In genomic region chr9:93680445-93681315, GRCh38 we compare ENCODE assay signal across 12 cellular contexts.
DNase-seq lines count a peak whose midpoint lies in the region; ATAC-seq, FAIRE-seq and TF ChIP-seq lines count a peak whose summit lies in the region.
"Had no signal": no experiment of that assay in that cellular context is flagged by ENCODE, and none has a peak within 500 bp of the region (broad histone marks: within the 10 kb centered on the region; RNA-seq: fewer than 3 reads in every experiment).

No MANE protein-coding gene starts in this region.

- H3K27me3 ChIP-seq in tibial artery (no peaks in the 10 kb centered on the region), PC-9 (ENCODE audit: insufficient read depth, low read depth) (0 out of 2 replicates have a peak, but pooled peaks cover 5% of the 10 kb centered on the region)
- H3K27me3 ChIP-seq: ascending aorta had no signal

- H4K20me1 ChIP-seq in PC-9 (ENCODE audit: insufficient read depth) = no peaks in the 10 kb centered on the region

- no peaks in the 10 kb centered on the region for H3K4me1 Mint-ChIP-seq in activated B cell treated with CpG ODN at 0.5 μM for 24 hours

- no peak overlapping the region for H2AFZ ChIP-seq in PC-9

- POLR2A ChIA-PET in activated B cell treated with CpG ODN at 0.5 μM for 24 hours (lab: Charles Lee) (interaction anchor here (0.5 kb wide), 1 partner anchor 924 kb away, joined by 3 read pairs; no protein-coding TSS in a partner anchor), PC-9 (lab: Charles Lee; ENCODE audit: unreplicated experiment) (no interaction called here)

- ATAC-seq in activated B cell treated with CpG ODN at 0.5 μM for 24 hours (ENCODE audit: low read depth) = no peak

- no peak overlapping the region for H3K4me2 ChIP-seq in PC-9

- FAIRE-seq in kidney (lab: Jason Lieb, UNC) (no peak), RCC 7860 (lab: Jason Lieb, UNC) (no peak)

- H3K4me3 ChIP-seq in kidney (ENCODE audit: low read length in 2 of 2) (no peak overlapping the region), tibial artery (no peak overlapping the region), PC-9 (no peak overlapping the region)
- H3K4me3 ChIP-seq: ascending aorta had no signal

- H3K9me3 ChIP-seq in kidney (ENCODE audit: control insufficient read depth in 1 of 2, low read length in 2 of 2) (no peaks in the 10 kb centered on the region), tibial artery (no peaks in the 10 kb centered on the region), PC-9 (ENCODE audit: insufficient read depth, low read depth) (no peaks in the 10 kb centered on the region)
- H3K9me3 ChIP-seq: ascending aorta had no signal

- no peak overlapping the region for H3K27ac ChIP-seq in kidney (ENCODE audit: low read depth in 2 of 2, low read length in 2 of 2)
- no peak overlapping the region for H3K27ac ChIP-seq in tibial artery
- H3K27ac ChIP-seq in PC-9 = no peak overlapping the region
- H3K27ac ChIP-seq: ascending aorta, C4-2B had no signal

- CTCF ChIA-PET in activated B cell treated with CpG ODN at 0.5 μM for 24 hours (lab: Charles Lee) (interaction anchor here (1.4 to 3.6 kb wide), 2 partner anchors 277 to 283 kb away, joined by 3 to 35 read pairs; no protein-coding TSS in a partner anchor), PC-9 (lab: Charles Lee) (no interaction called here)

- H3K4me3 Mint-ChIP-seq in activated B cell treated with CpG ODN at 0.5 μM for 24 hours = no peak overlapping the region

- H3K36me3 Mint-ChIP-seq in activated B cell treated with CpG ODN at 0.5 μM for 24 hours (ENCODE audit: low read depth) = peaks cover 22% of the 10 kb centered on the region

- no peaks in the 10 kb centered on the region for H3K9me2 ChIP-seq in PC-9 (ENCODE audit: insufficient read depth)

- no TSS peak for BruUV-seq in PC-9 (replicated peaks; lab: Mats Ljungman, UMichigan)

- peak; percentile 45 for DNase-seq in activated effector memory CD4-positive, alpha-beta T cell treated with anti-CD3 and anti-CD28 coated beads, Interleukin-2, amount 50 U/mL, for 16 hours
- DNase-seq in activated effector memory CD4-positive, alpha-beta T cell treated with Interleukin-2 at 50 U/mL for 16 hours = no peak
- DNase-seq in activated B cell treated with CpG ODN at 0.5 μM for 24 hours (peak; percentile 13), kidney (peak; percentile 68), tibial artery (peak; percentile 19 to 53), PC-9 (no peak), COR-L47 (lab: John Stamatoyannopoulos, UW) (no peak), RCC 7860 (ENCODE audit: low spot score) (no peak)
- DNase-seq: mammary epithelial cell; NK-92 treated with Interleukin-12 subunit alpha and Interleukin-12 subunit beta, amount 100 ng/mL, for 24 hours had no signal

- intact Hi-C loops in activated B cell treated with CpG ODN at 0.5 μM for 24 hours (cut with micrococcal nuclease) = no loop called here
- intact Hi-C loops in kidney (cut with DNase I) = loop anchor here (10.0 kb wide), 1 partner anchor 284 kb away; no protein-coding TSS in a partner anchor
- intact Hi-C loops in tibial artery (cut with DNase I; ENCODE audit: low total_unique reads) = loop anchor here (5.0 to 10.0 kb wide), 2 partner anchors 282 to 544 kb away; no protein-coding TSS in a partner anchor
- intact Hi-C loops in PC-9 (cut with micrococcal nuclease; ENCODE audit: unreplicated experiment) = loop anchor here (5.0 kb wide), 2 partner anchors 103 to 387 kb away; partner anchors contain the start of gene PHF2

- H3K36me3 ChIP-seq in kidney (ENCODE audit: control insufficient read depth in 1 of 2, insufficient read depth in 2 of 2, low read length in 2 of 2) = peaks cover 6 to 8% of the 10 kb centered on the region in 2 donors
- H3K36me3 ChIP-seq in tibial artery = peaks cover 5 to 29% (median 28%) of the 10 kb centered on the region in 3 donors
- no peaks in the 10 kb centered on the region for H3K36me3 ChIP-seq in PC-9 (ENCODE audit: low read depth)

- H3K9me3 Mint-ChIP-seq in activated B cell treated with CpG ODN at 0.5 μM for 24 hours = no peaks in the 10 kb centered on the region

- no peak overlapping the region for H3K27ac Mint-ChIP-seq in activated B cell treated with CpG ODN at 0.5 μM for 24 hours

- H3K9ac ChIP-seq in kidney (ENCODE audit: low read length in 2 of 2) = no peak overlapping the region

- H3K4me1 ChIP-seq in kidney (ENCODE audit: control insufficient read depth in 1 of 2, insufficient read depth in 1 of 2, low read depth in 1 of 2, low read length in 2 of 2) (no peaks in the 10 kb centered on the region), tibial artery (no peaks in the 10 kb centered on the region), PC-9 (replicated peaks; ENCODE audit: insufficient read depth) (no peaks in the 10 kb centered on the region)
- H3K4me1 ChIP-seq: ascending aorta had no signal

- no peaks in the 10 kb centered on the region for H3F3A ChIP-seq in PC-9 (ENCODE audit: insufficient read depth, low read depth)

- TF ChIP-seq CTCF in activated B cell treated with CpG ODN at 0.5 μM for 24 hours (IDR thresholded peaks at IDR 0.05) = no peak
- no peak for TF ChIP-seq CTCF in kidney (IDR thresholded peaks at IDR 0.05; ENCODE audit: borderline replicate concordance, extremely low read depth, insufficient read depth)
- TF ChIP-seq CTCF in tibial artery (IDR thresholded peaks at IDR 0.05) = no peak
- TF ChIP-seq CTCF in PC-9 (conservative IDR thresholded peaks at IDR 0.05) = no peak

- H3K27me3 Mint-ChIP-seq in activated B cell treated with CpG ODN at 0.5 μM for 24 hours = peaks cover 5% of the 10 kb centered on the region

- H3K79me2 ChIP-seq in PC-9 (ENCODE audit: low read depth) = no peaks in the 10 kb centered on the region

Comparison
In these comparisons a context has a peak if more than half of its experiments do, and no peak if none do; other contexts are left out.
1. DNase-seq: peak in activated effector memory CD4-positive, alpha-beta T cell treated with anti-CD3 and anti-CD28 coated beads, Interleukin-2, amount 50 U/mL, for 16 hours (single experiment), activated B cell treated with CpG ODN at 0.5 μM for 24 hours (single experiment), kidney (single experiment) and tibial artery (2 of 2); none in activated effector memory CD4-positive, alpha-beta T cell treated with Interleukin-2 at 50 U/mL for 16 hours (single experiment), PC-9 (0 of 2), COR-L47 (single experiment) and RCC 7860 (single experiment).